Comparison of ENCODE assay signal across 15 cellular contexts in the genomic region with DNA sequence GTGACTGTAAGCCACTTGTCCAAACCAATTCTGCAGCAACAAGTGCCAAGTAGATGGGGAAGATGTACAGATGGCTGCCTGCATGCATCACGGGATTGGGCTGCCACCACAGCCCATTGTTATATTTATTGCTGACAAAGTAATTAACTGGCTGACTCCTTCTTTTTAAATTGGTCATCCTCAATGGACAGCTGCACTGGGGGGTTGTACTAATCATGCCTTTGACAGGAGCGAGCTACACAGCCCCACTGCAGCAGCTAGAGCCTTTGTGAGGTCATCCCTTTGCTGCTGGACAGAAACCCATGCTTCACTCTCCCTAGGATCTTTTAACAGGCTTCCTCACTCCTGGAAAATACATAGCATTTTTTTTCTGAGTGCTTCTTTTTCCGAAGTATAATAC.
"Had no signal": no experiment of that assay in that cellular context is flagged by ENCODE, and none has a peak within 500 bp of the region (broad histone marks: within the 10 kb centered on the region; RNA-seq: fewer than 3 reads in every experiment).

No MANE protein-coding gene starts in this region.

- H3K9me3 Mint-ChIP-seq: activated naive CD4-positive, alpha-beta T cell treated with anti-CD3 and anti-CD28 coated beads, Interleukin-2, amount 50 U/mL, for 24 hours; brain; stimulated activated naive B cell treated with anti-CD40 and anti-IgM and Interleukin-4, amounts not matched to agents 10 μg/mL and 1 μg/mL and 100 μg/mL, for 72 hours had no signal

- H3K9me3 ChIP-seq: gastrocnemius medialis, neutrophil, spleen, upper lobe of left lung had no signal

- H3K4me1 ChIP-seq: gastrocnemius medialis, spleen, upper lobe of left lung had no signal

- ATAC-seq: gastrocnemius medialis; right cardiac atrium; stimulated activated naive B cell treated with anti-CD40 and anti-IgM and Interleukin-4, amounts not matched to agents 10 μg/mL and 1 μg/mL and 100 μg/mL, for 72 hours had no signal

- H3K4me3 ChIP-seq: gastrocnemius medialis, spleen, upper lobe of left lung had no signal

- H3K36me3 ChIP-seq: gastrocnemius medialis, neutrophil, spleen, upper lobe of left lung had no signal

- H3K36me3 Mint-ChIP-seq: activated naive CD4-positive, alpha-beta T cell treated with anti-CD3 and anti-CD28 coated beads, Interleukin-2, amount 50 U/mL, for 24 hours; brain; stimulated activated naive B cell treated with anti-CD40 and anti-IgM and Interleukin-4, amounts not matched to agents 10 μg/mL and 1 μg/mL and 100 μg/mL, for 72 hours had no signal

- H3K27me3 ChIP-seq: gastrocnemius medialis, neutrophil, spleen, upper lobe of left lung had no signal

- DNase-seq: activated CD4-positive, alpha-beta T cell treated with anti-CD3 and anti-CD28 coated beads, Interleukin-2, amount 50 U/mL, for 4 hours; activated CD4-positive, CD25-positive, alpha-beta regulatory T cell treated with anti-CD3 and anti-CD28 coated beads, Interleukin-2, amount 50 U/mL, for 72 hours; activated effector memory CD4-positive, alpha-beta T cell treated with Interleukin-2 at 50 U/mL for 16 hours; activated T-cell treated with anti-CD3 and anti-CD28 coated beads, Interleukin-2, amount 50 U/mL, for 1 hour; amniotic stem cell; effector memory CD4-positive, alpha-beta T cell; gastrocnemius medialis; right cardiac atrium; spleen; stimulated activated CD4-positive, alpha-beta T cell treated with anti-CD3 and anti-CD28 coated beads, Interleukin-1b, Interleukin-23, amount 100 ng/mL, for 48 hours; stimulated activated naive B cell treated with anti-CD40 and anti-IgM and Interleukin-4, amounts not matched to agents 10 μg/mL and 1 μg/mL and 100 μg/mL, for 72 hours; upper lobe of left lung had no signal

- H3K4me1 Mint-ChIP-seq: activated naive CD4-positive, alpha-beta T cell treated with anti-CD3 and anti-CD28 coated beads, Interleukin-2, amount 50 U/mL, for 24 hours; stimulated activated naive B cell treated with anti-CD40 and anti-IgM and Interleukin-4, amounts not matched to agents 10 μg/mL and 1 μg/mL and 100 μg/mL, for 72 hours had no signal

- H3K27me3 Mint-ChIP-seq: activated naive CD4-positive, alpha-beta T cell treated with anti-CD3 and anti-CD28 coated beads, Interleukin-2, amount 50 U/mL, for 24 hours had no signal

- H3K27ac Mint-ChIP-seq: activated naive CD4-positive, alpha-beta T cell treated with anti-CD3 and anti-CD28 coated beads, Interleukin-2, amount 50 U/mL, for 24 hours; stimulated activated naive B cell treated with anti-CD40 and anti-IgM and Interleukin-4, amounts not matched to agents 10 μg/mL and 1 μg/mL and 100 μg/mL, for 72 hours had no signal

- H3K27ac ChIP-seq: gastrocnemius medialis, neutrophil, spleen, upper lobe of left lung had no signal

- H3K4me3 Mint-ChIP-seq: activated naive CD4-positive, alpha-beta T cell treated with anti-CD3 and anti-CD28 coated beads, Interleukin-2, amount 50 U/mL, for 24 hours; brain; stimulated activated naive B cell treated with anti-CD40 and anti-IgM and Interleukin-4, amounts not matched to agents 10 μg/mL and 1 μg/mL and 100 μg/mL, for 72 hours had no signal
